In genomic region chr6:24402697-24403500, GRCh38 we compare ENCODE assay signal across 8 cellular contexts. TPM values are rescaled to one million over a fixed set of nuclear protein-coding genes. Genes with fewer than 3 reads are reported as not detected.
A peak's percentile ranks its signal among the peaks of the same experiment; 100 is the strongest.
DNase-seq lines count a peak whose midpoint lies in the region; ATAC-seq and TF ChIP-seq lines count a peak whose summit lies in the region.

Gene MRS2, plus strand, starts transcription at chr6:24402936. Its CDS starts 111 bp downstream, at chr6:24403047.

- no peaks in the 10 kb centered on the region for H3K9me3 ChIP-seq in GM23248 (ENCODE audit: low read depth)
- no peaks in the 10 kb centered on the region for H3K9me3 ChIP-seq in Karpas-422 (ENCODE audit: low read length)

- H3K4me1 ChIP-seq in GM23248 (ENCODE audit: insufficient read depth) (peaks cover 16% of the 10 kb centered on the region), Karpas-422 (ENCODE audit: low read length) (peaks cover 55% of the 10 kb centered on the region)

- H3K4me3 ChIP-seq in GM23248 (peak within 1 kb of the TSS; percentile 86), Karpas-422 (ENCODE audit: low read length) (peak within 1 kb of the TSS; percentile 81)

- intact Hi-C loops in natural killer cell (cut with micrococcal nuclease) = no loop called here

- H3K27me3 ChIP-seq in GM23248 (replicated peaks; ENCODE audit: insufficient read depth) (0 out of 2 replicates have a peak, but pooled peaks cover 5% of the 10 kb centered on the region), Karpas-422 (ENCODE audit: low read length) (no peaks in the 10 kb centered on the region)

- POLR2A ChIA-PET in RWPE1 (lab: Yijun Ruan, JAX; ENCODE audit: low non-redundant PET) = no interaction called here

- H3K9ac ChIP-seq in GM23248 (peak within 1 kb of the TSS; percentile 81), Karpas-422 (ENCODE audit: low read length) (peak within 1 kb of the TSS; percentile 93)

- CTCF ChIA-PET in RWPE1 (lab: Yijun Ruan, JAX) = no interaction called here

- peak; percentile 89 to 94 (median 92) for ATAC-seq in natural killer cell

- peak within 1 kb of the TSS; percentile 84 to 87 for H3K27ac Mint-ChIP-seq in natural killer cell

- peaks cover 38% of the 10 kb centered on the region for H3K79me2 ChIP-seq in GM23248 (ENCODE audit: insufficient read depth)
- H3K79me2 ChIP-seq in Karpas-422 (ENCODE audit: low read length) = peaks cover 60% of the 10 kb centered on the region

- TF ChIP-seq CTCF in RWPE1 (conservative IDR thresholded peaks at IDR 0.05; ENCODE audit: low read depth) = no peak
- TF ChIP-seq CTCF in natural killer cell (IDR thresholded peaks at IDR 0.05) = no peak

- no peaks in the 10 kb centered on the region for H3K36me3 ChIP-seq in GM23248 (ENCODE audit: low read depth)
- peaks cover 26% of the 10 kb centered on the region; the same call in 1 of the 2 replicates for H3K36me3 ChIP-seq in Karpas-422 (ENCODE audit: insufficient read depth, low read length)

- H3K9me3 Mint-ChIP-seq in natural killer cell = no peaks in the 10 kb centered on the region

- H3K4me3 Mint-ChIP-seq in natural killer cell = peak within 1 kb of the TSS; percentile 98

- DNase-seq in EH (ENCODE audit: low read depth) = peak; percentile 74
- peak; percentile 78 for DNase-seq in GM23248
- DNase-seq in Karpas-422 = peak; percentile 89
- DNase-seq in RWPE1 (ENCODE audit: low spot score) = peak; percentile 81
- DNase-seq in activated T-helper 9 cell treated with anti-CD3 and anti-CD28 coated beads, Interleukin-2, amount 50 U/mL, for 16 hours (ENCODE audit: low read depth) = peak; percentile 72
- peak; percentile 62 for DNase-seq in fibroblast of peridontal ligament (ENCODE audit: extremely low read depth)
- DNase-seq in natural killer cell = peak; percentile 62
- peak; percentile 78 for DNase-seq in stimulated activated naive CD4-positive, alpha-beta T cell treated with Interleukin-2 at 50 U/mL for 16 hours (lab: John Stamatoyannopoulos, UW)

- WGBS in GM23248 (ENCODE audit: low coverage in 1 of 2, low lambda C conversion rate in 2 of 2, missing lambda C conversion rate in 2 of 2), 2 experiments = 1 to 2% methylated on average over 33 to 61 of the region's 63 CpGs

- H3K9me2 ChIP-seq in GM23248 (ENCODE audit: insufficient read depth) = no peaks in the 10 kb centered on the region
- H3K9me2 ChIP-seq in Karpas-422 (replicated peaks; ENCODE audit: insufficient read depth, low read length) = peaks cover 7% of the 10 kb centered on the region; the same call in 1 of the 2 replicates

- peaks cover 18% of the 10 kb centered on the region in 2 donors for H3K4me1 Mint-ChIP-seq in natural killer cell

- H2AFZ ChIP-seq in GM23248 = peak within 1 kb of the TSS; percentile 99
- peak within 1 kb of the TSS; percentile 84 for H2AFZ ChIP-seq in Karpas-422 (ENCODE audit: low read length)

- H4K20me1 ChIP-seq in GM23248 (ENCODE audit: insufficient read depth) = no peaks in the 10 kb centered on the region
- no peaks in the 10 kb centered on the region for H4K20me1 ChIP-seq in Karpas-422 (ENCODE audit: insufficient read depth, low read depth, low read length)

- H3K27ac ChIP-seq in GM23248 (no peak within 1 kb of the TSS; the same call in 1 of the 2 replicates), Karpas-422 (ENCODE audit: low read length) (peak within 1 kb of the TSS; percentile 49), RWPE1 (peak within 1 kb of the TSS; percentile 68)

- H3K36me3 Mint-ChIP-seq in natural killer cell = no peaks in the 10 kb centered on the region

- H3K27me3 Mint-ChIP-seq in natural killer cell (ENCODE audit: low read depth in 2 of 2) = peaks cover 15 to 23% of the 10 kb centered on the region in 2 donors

- in situ Hi-C loops in GM23248 (cut with MboI) = no loop called here

- H3K4me2 ChIP-seq in GM23248 (ENCODE audit: unreplicated experiment) (peak within 1 kb of the TSS; percentile 97), Karpas-422 (ENCODE audit: low read depth, low read length, poor library complexity, severe bottlenecking) (peak within 1 kb of the TSS; percentile 84)

- H3F3A ChIP-seq in GM23248 (ENCODE audit: insufficient read depth) = no peaks in the 10 kb centered on the region; the same call in 1 of the 2 replicates

RNA-seq across cellular contexts. Expression of gene MRS2, which starts in this region (rescaled TPM):
- total RNA-seq in GM23248 (2014; rRNA removed; shearing (Covaris generic)) = 15.4 and 18.0 TPM in 2 replicates
- polyA plus RNA-seq in GM23248 (2016; fragmentation: Nextera tagmentation; extraction: Ambion mirVana) = 21.3 and 23.5 TPM in 2 replicates
- total RNA-seq in Karpas-422 (2014; rRNA removed; shearing (Covaris generic); ENCODE audit: low replicate concordance) = 25.2 and 37.3 TPM in 2 replicates
- total RNA-seq in natural killer cell = 10 to 100 TPM in 2 of 3 donors, 1 to 10 TPM in 1; 9.0 to 12.8 (median 10.8) TPM
